ENCODE assay signal across 8 cellular contexts in the genomic region with DNA sequence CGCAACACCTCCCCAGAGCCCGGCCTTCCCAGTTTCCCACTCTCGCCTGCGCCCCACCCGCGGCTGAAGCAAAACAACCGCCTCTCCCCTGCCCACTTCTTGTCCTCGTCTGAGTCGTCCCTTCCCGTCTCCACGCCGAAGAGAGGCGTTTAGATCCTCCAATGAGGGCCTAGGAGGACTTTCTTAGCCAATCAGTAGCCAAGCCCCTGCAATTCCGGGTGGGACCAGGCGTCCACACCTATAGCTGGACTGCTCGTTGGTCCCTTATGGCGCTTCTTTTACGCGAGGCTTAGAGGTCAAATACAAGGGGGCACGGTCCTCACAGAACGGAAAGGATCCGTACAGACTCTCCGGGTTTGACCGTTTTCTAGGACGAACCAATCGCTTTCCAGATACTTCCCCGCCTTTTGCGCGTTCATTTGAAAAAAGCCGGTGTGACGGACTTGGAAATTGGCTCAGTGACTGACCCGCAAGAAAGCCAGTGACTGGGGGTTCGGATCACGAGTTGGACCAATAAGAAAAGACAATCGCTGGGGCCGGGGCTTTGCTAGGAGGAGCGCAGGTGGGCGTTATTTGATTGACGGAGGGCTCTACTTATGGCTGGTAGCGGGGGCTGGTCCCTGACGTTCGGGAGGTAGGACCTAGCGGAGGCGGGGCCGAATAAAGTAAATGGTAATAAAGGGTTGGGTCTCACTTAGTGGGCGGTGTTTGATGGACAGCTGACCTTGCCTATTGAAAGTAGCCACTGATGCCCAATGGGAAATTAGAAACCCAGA. TPM values are rescaled to one million over a fixed set of nuclear protein-coding genes. Genes with fewer than 3 reads are reported as not detected.
A peak's percentile ranks its signal among the peaks of the same experiment; 100 is the strongest.
DNase-seq lines count a peak whose midpoint lies in the region; ATAC-seq and TF ChIP-seq lines count a peak whose summit lies in the region.

No MANE protein-coding gene starts in this region.

- TF ChIP-seq CTCF in GM12865 (IDR thresholded peaks at IDR 0.05; ENCODE audit: insufficient read depth, low read depth, low read length, missing control alignments) = no peak
- no peak for TF ChIP-seq CTCF in ovary (IDR thresholded peaks at IDR 0.05)
- TF ChIP-seq CTCF in thyroid gland (IDR thresholded peaks at IDR 0.05) = no peak

- H3K9ac ChIP-seq in adipocyte (ENCODE audit: low read length) = peak overlapping the region; percentile 89

- ATAC-seq in HG02763 (IDR thresholded peaks at IDR 0.05; ENCODE audit: unreplicated experiment) (peak; percentile 79), Right ventricle myocardium superior (ENCODE audit: poor library complexity) (peak; percentile 91)

- intact Hi-C loops in Right ventricle myocardium superior (cut with DNase I) (no loop called here), ovary (cut with DNase I) (no loop called here), thyroid gland (cut with DNase I) (no loop called here)

- H3K27ac ChIP-seq in ovary (peak overlapping the region; percentile 95 to 97), thyroid gland (peak overlapping the region; percentile 96 to 99 (median 96))

- peak; percentile 100 for DNase-seq in GM12865 (ENCODE audit: low read depth)
- DNase-seq in NCI-H1417 (lab: John Stamatoyannopoulos, UW) = peak; percentile 100
- peak; percentile 99 to 100 for DNase-seq in SW 1271 (lab: John Stamatoyannopoulos, UW)
- peak; percentile 100 for DNase-seq in adipocyte (ENCODE audit: low read depth)
- peak; percentile 98 for DNase-seq in Right ventricle myocardium superior
- DNase-seq in ovary = peak; percentile 96 to 100 (median 98)
- peak; percentile 99 to 100 for DNase-seq in thyroid gland

- H3K4me3 ChIP-seq in GM12865 (ENCODE audit: low read depth, low read length) (peak overlapping the region; percentile 92), adipocyte (ENCODE audit: low read length) (peak overlapping the region; percentile 94), ovary (peak overlapping the region; percentile 60), thyroid gland (replicated peaks in 1 of 3) (peak overlapping the region in 2 of 3 donors; percentile 25 to 41)

- H3K36me3 ChIP-seq in adipocyte (ENCODE audit: control insufficient read depth, insufficient read depth, low read length, severe bottlenecking) = no peaks in the 10 kb centered on the region
- H3K36me3 ChIP-seq in ovary = no peaks in the 10 kb centered on the region
- H3K36me3 ChIP-seq in thyroid gland = no peaks in the 10 kb centered on the region

- H3K9me3 ChIP-seq in adipocyte (ENCODE audit: control insufficient read depth, low read length) (peaks cover 4% of the 10 kb centered on the region), ovary (no peaks in the 10 kb centered on the region), thyroid gland (no peaks in the 10 kb centered on the region)

- peak; percentile 71 for TF ChIP-seq POLR2A in ovary (IDR thresholded peaks at IDR 0.05)
- TF ChIP-seq POLR2A in thyroid gland (IDR thresholded peaks at IDR 0.05) = peak in 1 of 2 donors; percentile 59

- WGBS in ovary, 3 donors = 0% methylated on average over 46 of the region's 46 CpGs
- WGBS in thyroid gland, 2 donors = 0 to 1% methylated on average over 46 of the region's 46 CpGs

- TF ChIP-seq EP300 in ovary (IDR thresholded peaks at IDR 0.05) = peak; percentile 25

- H3K4me1 ChIP-seq in adipocyte (ENCODE audit: control insufficient read depth, insufficient read depth, low read length) (peaks cover 24% of the 10 kb centered on the region), ovary (ENCODE audit: insufficient read depth) (peaks cover 2% of the 10 kb centered on the region), thyroid gland (peaks cover 10 to 14% of the 10 kb centered on the region in 2 donors)

- H3K27me3 ChIP-seq in adipocyte (replicated peaks; ENCODE audit: control insufficient read depth, insufficient read depth, low read length) (no peaks in the 10 kb centered on the region), ovary (no peaks in the 10 kb centered on the region), thyroid gland (no peaks in the 10 kb centered on the region)

RNA-seq across cellular contexts. Expression of a gene that starts 0.6 kb away (rescaled TPM):
- total RNA-seq in Right ventricle myocardium superior (54.8 TPM), ovary (10 to 100 TPM; 31.2 to 43.4 (median 35.7) TPM), thyroid gland (10 to 100 TPM; 36.6 to 71.4 (median 45.1) TPM)
- polyA plus RNA-seq in ovary = 10 to 100 TPM; 27.6 to 35.8 TPM

Comparison
In these comparisons a context has a peak if more than half of its experiments do, and no peak if none do; other contexts are left out.
1. Peak in every context shown above with its lines: DNase-seq, ATAC-seq, H3K4me3 ChIP-seq and H3K27ac ChIP-seq.
2. H3K4me3 ChIP-seq: peak in every context shown above with its lines; median percentile 94 in adipocyte; 92 in GM12865; 60 in ovary; 33 in thyroid gland.